ENCODE assay signal across 13 cellular contexts in genomic region chr22:23227380-23227779, GRCh38. TPM values are rescaled to one million over a fixed set of nuclear protein-coding genes. Genes with fewer than 3 reads are reported as not detected.
DNase-seq lines count a peak whose midpoint lies in the region; ATAC-seq and TF ChIP-seq lines count a peak whose summit lies in the region.
"Had no signal": no experiment of that assay in that cellular context is flagged by ENCODE, and none has a peak within 500 bp of the region (broad histone marks: within the 10 kb centered on the region; RNA-seq: fewer than 3 reads in every experiment).

No MANE protein-coding gene starts in this region.

- H3K9me3 Mint-ChIP-seq in activated naive CD4-positive, alpha-beta T cell treated with anti-CD3 and anti-CD28 coated beads, Interleukin-2, amount 50 U/mL, for 24 hours: peaks cover 6% of the 10 kb centered on the region
- H3K9me3 Mint-ChIP-seq in activated CD4-positive, alpha-beta memory T cell treated with anti-CD3 and anti-CD28 coated beads, Interleukin-2, amount 10 ng/mL, durations not matched to agents 7 days and 5 days: peaks cover 22% of the 10 kb centered on the region

- peak overlapping the region; percentile 80 for H3K27ac Mint-ChIP-seq in activated naive CD4-positive, alpha-beta T cell treated with anti-CD3 and anti-CD28 coated beads, Interleukin-2, amount 50 U/mL, for 24 hours
- peak overlapping the region; percentile 89 for H3K27ac Mint-ChIP-seq in activated CD4-positive, alpha-beta memory T cell treated with anti-CD3 and anti-CD28 coated beads, Interleukin-2, amount 10 ng/mL, durations not matched to agents 7 days and 5 days
- H3K27ac Mint-ChIP-seq: nephron progenitor cell had no signal

- no peaks in the 10 kb centered on the region for H3K27me3 ChIP-seq in foreskin keratinocyte
- no peaks in the 10 kb centered on the region for H3K27me3 ChIP-seq in thoracic aorta (replicated peaks; ENCODE audit: insufficient read depth)
- no peaks in the 10 kb centered on the region for H3K27me3 ChIP-seq in H7 (ENCODE audit: control insufficient read depth, insufficient read depth, low read length)

- H3K9me3 ChIP-seq in thoracic aorta: peaks cover 10% of the 10 kb centered on the region

- H3K4me3 ChIP-seq in thoracic aorta (no peak overlapping the region), H7 (ENCODE audit: insufficient read depth, low read depth, low read length) (no peak overlapping the region)
- H3K4me3 ChIP-seq: gastrocnemius medialis had no signal

- TF ChIP-seq CTCF in foreskin keratinocyte (conservative IDR thresholded peaks at IDR 0.05): no peak
- TF ChIP-seq CTCF in thoracic aorta (IDR thresholded peaks at IDR 0.05): no peak

- H3K27me3 Mint-ChIP-seq in activated naive CD4-positive, alpha-beta T cell treated with anti-CD3 and anti-CD28 coated beads, Interleukin-2, amount 50 U/mL, for 24 hours: no peaks in the 10 kb centered on the region
- no peaks in the 10 kb centered on the region for H3K27me3 Mint-ChIP-seq in activated CD4-positive, alpha-beta memory T cell treated with anti-CD3 and anti-CD28 coated beads, Interleukin-2, amount 10 ng/mL, durations not matched to agents 7 days and 5 days

- CTCF ChIA-PET in activated CD4-positive, alpha-beta memory T cell treated with anti-CD3 and anti-CD28 coated beads, Interleukin-2, amount 10 ng/mL, durations not matched to agents 7 days and 5 days (lab: Charles Lee): interaction anchor here (1.4 to 2.9 kb wide), 4 partner anchors 15 to 50 kb away, joined by 3 to 11 read pairs (median 6); no protein-coding TSS in a partner anchor

- H3K4me1 ChIP-seq in foreskin keratinocyte (peaks cover 14% of the 10 kb centered on the region), thoracic aorta (ENCODE audit: control insufficient read depth in 1 of 2, low read depth in 2 of 2) (peaks cover 26 to 76% of the 10 kb centered on the region in 2 donors)

- H3K36me3 Mint-ChIP-seq in activated naive CD4-positive, alpha-beta T cell treated with anti-CD3 and anti-CD28 coated beads, Interleukin-2, amount 50 U/mL, for 24 hours: peaks cover 13% of the 10 kb centered on the region
- H3K36me3 Mint-ChIP-seq in activated CD4-positive, alpha-beta memory T cell treated with anti-CD3 and anti-CD28 coated beads, Interleukin-2, amount 10 ng/mL, durations not matched to agents 7 days and 5 days (ENCODE audit: low read depth): peaks cover 48% of the 10 kb centered on the region

- peak; percentile 22 for ATAC-seq in foreskin keratinocyte
- ATAC-seq in thoracic aorta (ENCODE audit: insufficient number of reproducible peaks, low FRiP score, low read depth): no peak
- ATAC-seq in HG03135 (IDR thresholded peaks at IDR 0.05; ENCODE audit: unreplicated experiment): no peak
- ATAC-seq in HG03432 (IDR thresholded peaks at IDR 0.05; ENCODE audit: unreplicated experiment): no peak
- ATAC-seq: gastrocnemius medialis had no signal

- H3K4me1 Mint-ChIP-seq in activated naive CD4-positive, alpha-beta T cell treated with anti-CD3 and anti-CD28 coated beads, Interleukin-2, amount 50 U/mL, for 24 hours: peaks cover 82% of the 10 kb centered on the region
- H3K4me1 Mint-ChIP-seq in activated CD4-positive, alpha-beta memory T cell treated with anti-CD3 and anti-CD28 coated beads, Interleukin-2, amount 10 ng/mL, durations not matched to agents 7 days and 5 days: peaks cover 63% of the 10 kb centered on the region

- H3K36me3 ChIP-seq in thoracic aorta (peaks cover 3% of the 10 kb centered on the region), H7 (replicated peaks; ENCODE audit: control insufficient read depth, insufficient read depth, low read length) (no peaks in the 10 kb centered on the region)
- H3K36me3 ChIP-seq: gastrocnemius medialis had no signal

- POLR2A ChIA-PET in activated CD4-positive, alpha-beta memory T cell treated with anti-CD3 and anti-CD28 coated beads, Interleukin-2, amount 10 ng/mL, durations not matched to agents 7 days and 5 days (lab: Charles Lee): interaction anchor here (1.7 to 3.1 kb wide), 2 partner anchors 15 to 24 kb away, joined by 6 to 13 read pairs; no protein-coding TSS in a partner anchor

- DNase-seq in activated naive CD4-positive, alpha-beta T cell (lab: John Stamatoyannopoulos, UW): no peak
- no peak for DNase-seq in activated CD4-positive, alpha-beta memory T cell treated with anti-CD3 and anti-CD28 coated beads, Interleukin-2, amount 10 ng/mL, durations not matched to agents 7 days and 5 days
- DNase-seq in foreskin keratinocyte: peak in 1 of 2 donors; percentile 15
- no peak for DNase-seq in thoracic aorta (ENCODE audit: low spot score)
- no peak for DNase-seq in H7
- DNase-seq: anterior cingulate cortex, DMS79, gastrocnemius medialis, NCI-H345, nephron progenitor cell had no signal

- H3K27ac ChIP-seq in foreskin keratinocyte: peak overlapping the region; percentile 40
- peak overlapping the region; percentile 80 to 85 for H3K27ac ChIP-seq in thoracic aorta

- no peak overlapping the region for H3K4me3 Mint-ChIP-seq in activated naive CD4-positive, alpha-beta T cell treated with anti-CD3 and anti-CD28 coated beads, Interleukin-2, amount 50 U/mL, for 24 hours
- no peak overlapping the region for H3K4me3 Mint-ChIP-seq in activated CD4-positive, alpha-beta memory T cell treated with anti-CD3 and anti-CD28 coated beads, Interleukin-2, amount 10 ng/mL, durations not matched to agents 7 days and 5 days
- H3K4me3 Mint-ChIP-seq: nephron progenitor cell had no signal

RNA-seq across cellular contexts. Expression of gene BCR, which starts 47.1 kb away (rescaled TPM):
- total RNA-seq in activated CD4-positive, alpha-beta memory T cell treated with anti-CD3 and anti-CD28 coated beads, Interleukin-2, amount 10 ng/mL, durations not matched to agents 7 days and 5 days: 10 to 100 TPM; 60.7 to 63.2 TPM
- 55.6 and 58.1 TPM in 2 replicates for total RNA-seq in foreskin keratinocyte
- polyA plus RNA-seq in foreskin keratinocyte: 32.6 and 37.5 TPM in 2 replicates
- total RNA-seq in thoracic aorta: 100 to 1,000 TPM in 1 of 2 donors, 10 to 100 TPM in 1; 73.2 to 232 TPM
- total RNA-seq in H7 (2014; rRNA removed; shearing (Covaris generic)): 84.7 and 89.1 TPM in 2 replicates
